20 cellular contexts compared by ENCODE assay signal in the genomic region with DNA sequence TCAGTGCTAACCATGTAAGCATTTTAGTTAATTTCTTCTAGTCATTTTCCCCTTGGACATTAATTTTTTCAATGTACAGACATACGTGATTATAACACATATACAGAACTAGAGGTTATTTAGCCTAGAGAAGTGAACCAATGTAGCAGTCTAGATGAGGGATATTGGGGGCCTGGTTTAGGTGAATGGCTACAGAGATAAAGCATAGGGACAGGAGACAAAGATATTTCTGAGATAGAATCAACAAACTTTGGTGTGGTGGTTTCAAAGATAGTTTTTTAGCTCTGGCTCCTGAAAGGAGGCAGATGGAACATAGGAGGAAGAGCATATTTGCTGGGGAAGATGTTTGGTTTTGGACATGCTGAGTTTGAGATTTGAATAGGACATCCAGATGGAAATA.
"Had no signal": no experiment of that assay in that cellular context is flagged by ENCODE, and none has a peak within 500 bp of the region (broad histone marks: within the 10 kb centered on the region; RNA-seq: fewer than 3 reads in every experiment).

No MANE protein-coding gene starts in this region.

- H3K4me3 Mint-ChIP-seq: activated CD8-positive, alpha-beta T cell treated with anti-CD3 and anti-CD28 coated beads, Interleukin-2, amount 10 ng/mL, durations not matched to agents 7 days and 5 days; activated naive CD8-positive, alpha-beta T cell treated with anti-CD3 and anti-CD28 coated beads for 36 hours; brain; T-helper 1 cell treated with Interleukin-12 subunit alpha and Interleukin-12 subunit beta and Interleukin-4 antibody, amounts not matched to agents 30 μg/mL and 1 μg/mL, for 36 hours had no signal

- H3K27me3 ChIP-seq: gastroesophageal sphincter, tibial nerve, vagina had no signal

- H3K27ac ChIP-seq: gastroesophageal sphincter, parathyroid adenoma, tibial nerve, vagina had no signal

- H3K36me3 ChIP-seq: vagina had no signal

- H3K9me3 Mint-ChIP-seq: T-helper 1 cell treated with Interleukin-12 subunit alpha and Interleukin-12 subunit beta and Interleukin-4 antibody, amounts not matched to agents 30 μg/mL and 1 μg/mL, for 36 hours had no signal

- ATAC-seq: activated CD8-positive, alpha-beta T cell treated with anti-CD3 and anti-CD28 coated beads, Interleukin-2, amount 10 ng/mL, durations not matched to agents 7 days and 5 days; gastroesophageal sphincter had no signal

- H3K27me3 Mint-ChIP-seq: activated naive CD8-positive, alpha-beta T cell treated with anti-CD3 and anti-CD28 coated beads for 36 hours; brain had no signal

- H2AFZ ChIP-seq: parathyroid adenoma had no signal

- H3K4me3 ChIP-seq: gastroesophageal sphincter, tibial nerve, vagina had no signal

- H3K27ac Mint-ChIP-seq: activated CD8-positive, alpha-beta T cell treated with anti-CD3 and anti-CD28 coated beads, Interleukin-2, amount 10 ng/mL, durations not matched to agents 7 days and 5 days; activated naive CD8-positive, alpha-beta T cell treated with anti-CD3 and anti-CD28 coated beads for 36 hours; brain; T-helper 1 cell treated with Interleukin-12 subunit alpha and Interleukin-12 subunit beta and Interleukin-4 antibody, amounts not matched to agents 30 μg/mL and 1 μg/mL, for 36 hours had no signal

- H3K9me3 ChIP-seq: gastroesophageal sphincter, tibial nerve, vagina had no signal

- DNase-seq: activated CD4-positive, alpha-beta T cell treated with anti-CD3 and anti-CD28 coated beads for 4 hours; activated CD8-positive, alpha-beta memory T cell treated with anti-CD3 and anti-CD28 coated beads, Interleukin-2, amount 50 U/mL, for 48 hours; activated CD8-positive, alpha-beta T cell treated with anti-CD3 and anti-CD28 coated beads, Interleukin-2, amount 10 ng/mL, durations not matched to agents 7 days and 5 days; activated effector memory CD4-positive, alpha-beta T cell treated with anti-CD3 and anti-CD28 coated beads, Interleukin-2, amount 50 U/mL, for 16 hours; activated naive CD8-positive, alpha-beta T cell treated with anti-CD3 and anti-CD28 coated beads for 36 hours; central memory CD4-positive, alpha-beta T cell; cortex of kidney; effector memory CD4-positive, alpha-beta T cell; islet precursor cell; midbrain; retina; stimulated activated CD4-positive, alpha-beta T cell treated with anti-CD3 and anti-CD28 coated beads, Interleukin-2, amount 100 ng/mL, for 48 hours; stimulated activated naive CD4-positive, alpha-beta T cell treated with Interleukin-2 at 50 U/mL for 16 hours; substantia nigra had no signal
